In genomic region chr2:137943948-137944347, GRCh38 we compare ENCODE assay signal across 2 cellular contexts.
TF ChIP-seq lines count a peak whose summit lies in the region.

No MANE protein-coding gene starts in this region.

TF ChIP-seq in SK-N-SH, 30 proteins besides CTCF, POLR2A, EP300 and RAD21 (continued from another document):
- TF ChIP-seq RCOR1 (IDR thresholded peaks at IDR 0.05; ENCODE audit: low read length) (no peak), MXI1 (IDR thresholded peaks at IDR 0.05; ENCODE audit: low read depth, low read length) (no peak), RXRA (IDR thresholded peaks at IDR 0.05; ENCODE audit: borderline replicate concordance, low read depth) (no peak)
TF ChIP-seq in SK-N-SH: peak in this region for 0.

TF ChIP-seq in SK-N-SH treated with all-trans-retinoic acid at 6 μM for 48 hours, 23 proteins besides CTCF, POLR2A, EP300 and RAD21 (continued from another document):
- TF ChIP-seq CSRNP3 (CRISPR knock-in tag; IDR thresholded peaks at IDR 0.05), result no peak
- TF ChIP-seq CSDC2 (CRISPR knock-in tag; IDR thresholded peaks at IDR 0.05), result no peak
TF ChIP-seq in SK-N-SH treated with all-trans-retinoic acid at 6 μM for 48 hours: peak in this region for 0.
